In genomic region chr1:44089371-44090070, GRCh38 we compare ENCODE assay signal across 15 cellular contexts. TPM values are rescaled to one million over a fixed set of nuclear protein-coding genes. Genes with fewer than 3 reads are reported as not detected.
DNase-seq lines count a peak whose midpoint lies in the region; ATAC-seq, FAIRE-seq and TF ChIP-seq lines count a peak whose summit lies in the region.
"Had no signal": no experiment of that assay in that cellular context is flagged by ENCODE, and none has a peak within 500 bp of the region (broad histone marks: within the 10 kb centered on the region; RNA-seq: fewer than 3 reads in every experiment).

No MANE protein-coding gene starts in this region.

- POLR2A ChIA-PET in A549 (lab: Yijun Ruan, JAX), result no interaction called here
- POLR2A ChIA-PET in RWPE1 (lab: Yijun Ruan, JAX; ENCODE audit: low non-redundant PET), result no interaction called here
- POLR2A ChIA-PET in CD4-positive, alpha-beta memory T cell (lab: Charles Lee; ENCODE audit: partially characterized antibody), result no interaction called here

- no peak overlapping the region for H3K4me2 ChIP-seq in A549

- TF ChIP-seq CTCF in A549 (IDR thresholded peaks at IDR 0.05) (no peak), RWPE1 (conservative IDR thresholded peaks at IDR 0.05; ENCODE audit: low read depth) (no peak), heart right ventricle (IDR thresholded peaks at IDR 0.05) (no peak)

- intact Hi-C loops in heart right ventricle (cut with DNase I), result no loop called here
- intact Hi-C loops in CD4-positive, alpha-beta memory T cell (cut with micrococcal nuclease), result loop anchor here (5.0 kb wide), 1 partner anchor 563 kb away; no protein-coding TSS in a partner anchor

- peaks cover 20 to 22% of the 10 kb centered on the region in 2 donors for H3K27me3 Mint-ChIP-seq in CD4-positive, alpha-beta memory T cell

- in situ Hi-C loops in KBM-7 (cut with MboI; ENCODE audit: low pct_unique_long_range_greater_than_20kb, low sequenced_read_pairs), result no loop called here

- WGBS in A549 (ENCODE audit: missing lambda C conversion rate), result 84% methylated on average over 13 of the region's 13 CpGs
- WGBS in HUES64, result 65% methylated on average over 13 of the region's 13 CpGs
- 64 to 67% methylated on average over 13 of the region's 13 CpGs for WGBS in heart right ventricle, 2 donors

- no peak for FAIRE-seq in A549 (lab: Jason Lieb, UNC)

- H3K4me3 ChIP-seq in A549, result no peak overlapping the region
- H3K4me3 ChIP-seq in HUES64 (ENCODE audit: low read length), result no peak overlapping the region
- no peak overlapping the region for H3K4me3 ChIP-seq in heart right ventricle
- no peak overlapping the region for H3K4me3 ChIP-seq in CD4-positive, alpha-beta memory T cell (ENCODE audit: low read length in 2 of 2)
- H3K4me3 ChIP-seq: ascending aorta, skin epidermis had no signal

- H3K9me3 Mint-ChIP-seq in CD4-positive, alpha-beta memory T cell, result no peaks in the 10 kb centered on the region

- no peak overlapping the region for H3K27ac ChIP-seq in A549
- peak overlapping the region; percentile 43; the same call in 1 of the 2 replicates for H3K27ac ChIP-seq in HUES64 (ENCODE audit: low read depth, low read length)
- H3K27ac ChIP-seq in RWPE1, result no peak overlapping the region
- peak overlapping the region in 5 of 10 donors; percentile 10 to 52 (median 31) for H3K27ac ChIP-seq in heart right ventricle
- H3K27ac ChIP-seq in CD4-positive, alpha-beta memory T cell (ENCODE audit: low read depth, low read length), result no peak overlapping the region
- H3K27ac ChIP-seq: ascending aorta, epithelial cell of prostate, skin epidermis had no signal

- no peak for TF ChIP-seq RAD21 in A549 (conservative IDR thresholded peaks at IDR 0.05 in 1 of 2, IDR thresholded peaks at IDR 0.05 in 1 of 2)

- H3K9ac ChIP-seq in HUES64 (ENCODE audit: low read depth, low read length), result no peak overlapping the region

- DNase-seq in A549 (ENCODE audit: low read depth in 1 of 2, low spot score in 1 of 2) (no peak), RWPE1 (ENCODE audit: low spot score) (peak; percentile 28), heart right ventricle (peak in 1 of 2 donors; percentile 11), UCSD-AML1 (lab: John Stamatoyannopoulos, UW; ENCODE audit: unreplicated experiment) (no peak), KBM-7 (no peak)
- no peak for DNase-seq in CD4-positive, alpha-beta memory T cell
- DNase-seq: DND-41, NCI-H1105, OCI-M1 had no signal

- TF ChIP-seq EP300 in A549 (IDR thresholded peaks at IDR 0.05), result no peak

- H3K27ac Mint-ChIP-seq in CD4-positive, alpha-beta memory T cell, result no peak overlapping the region

- H3K4me3 Mint-ChIP-seq in CD4-positive, alpha-beta memory T cell, result no peak overlapping the region

- peaks cover 0 to 2% (median 0%) of the 10 kb centered on the region in 4 donors for H3K4me1 Mint-ChIP-seq in CD4-positive, alpha-beta memory T cell

- no peak for TF ChIP-seq POLR2A in A549 (IDR thresholded peaks at IDR 0.05; ENCODE audit: low read length)

- H3K27me3 ChIP-seq in HUES64 (ENCODE audit: insufficient read depth, low read length) (no peaks in the 10 kb centered on the region), heart right ventricle (peaks cover 0 to 4% (median 0%) of the 10 kb centered on the region in 7 donors)
- H3K27me3 ChIP-seq in CD4-positive, alpha-beta memory T cell (ENCODE audit: insufficient read depth, low read length), result no peaks in the 10 kb centered on the region
- H3K27me3 ChIP-seq: ascending aorta had no signal

- H3K4me1 ChIP-seq in A549 (peaks cover 17% of the 10 kb centered on the region), HUES64 (ENCODE audit: insufficient read depth, low read length) (peaks cover 26% of the 10 kb centered on the region), heart right ventricle (peaks cover 0 to 12% (median 0%) of the 10 kb centered on the region in 9 donors)
- H3K4me1 ChIP-seq in CD4-positive, alpha-beta memory T cell (ENCODE audit: insufficient read depth, low read length), result no peaks in the 10 kb centered on the region
- H3K4me1 ChIP-seq: ascending aorta had no signal

- H3K36me3 ChIP-seq in HUES64 (ENCODE audit: insufficient read depth, low read length), result no peaks in the 10 kb centered on the region
- no peaks in the 10 kb centered on the region for H3K36me3 ChIP-seq in heart right ventricle
- no peaks in the 10 kb centered on the region for H3K36me3 ChIP-seq in CD4-positive, alpha-beta memory T cell (ENCODE audit: insufficient read depth, low read length)
- H3K36me3 ChIP-seq: ascending aorta had no signal

- H3K9me3 ChIP-seq in A549, result peaks cover 3% of the 10 kb centered on the region; the same call in 1 of the 3 replicates
- H3K9me3 ChIP-seq in HUES64 (ENCODE audit: insufficient read depth, low read depth, low read length), result no peaks in the 10 kb centered on the region
- peaks cover 0 to 17% (median 0%) of the 10 kb centered on the region in 11 donors for H3K9me3 ChIP-seq in heart right ventricle
- H3K9me3 ChIP-seq in CD4-positive, alpha-beta memory T cell (ENCODE audit: control insufficient read depth in 1 of 2, low read length in 2 of 2), result no peaks in the 10 kb centered on the region

- CTCF ChIA-PET in A549 (lab: Yijun Ruan, JAX) (interaction anchor here (0.6 kb wide), 1 partner anchor 116 kb away, joined by 3 read pairs; no protein-coding TSS in a partner anchor), RWPE1 (lab: Yijun Ruan, JAX) (interaction anchor here (0.6 kb wide), 1 partner anchor 397 kb away, joined by 4 read pairs; no protein-coding TSS in a partner anchor)
- CTCF ChIA-PET in CD4-positive, alpha-beta memory T cell (lab: Charles Lee; ENCODE audit: partially characterized antibody), result no interaction called here

- no peak; a peak in 1 of 6 replicates for ATAC-seq in A549
- peak in 7 of 8 donors; percentile 40 to 94 (median 88) for ATAC-seq in heart right ventricle
- no peak for ATAC-seq in HG02885 (IDR thresholded peaks at IDR 0.05; ENCODE audit: poor library complexity, unreplicated experiment)

- H3K36me3 Mint-ChIP-seq in CD4-positive, alpha-beta memory T cell, result peaks cover 0 to 3% of the 10 kb centered on the region in 2 donors

TF ChIP-seq in A549, 52 proteins besides CTCF, POLR2A, EP300 and RAD21:
- TF ChIP-seq PBX3 (IDR thresholded peaks at IDR 0.05), result no peak
- peak; percentile 32 for TF ChIP-seq MAFK (IDR thresholded peaks at IDR 0.05; ENCODE audit: partially characterized antibody)
- TF ChIP-seq TFCP2L1 (CRISPR knock-in tag; IDR thresholded peaks at IDR 0.05), result no peak
- TF ChIP-seq HOXB13 (CRISPR knock-in tag; IDR thresholded peaks at IDR 0.05; ENCODE audit: low read depth), result no peak

RNA-seq across cellular contexts. Expression of gene KLF17, which starts 29.1 kb away (rescaled TPM):
- polyA plus RNA-seq in A549 (2011; rRNA removed) (0.15 and 0.16 TPM in 2 replicates), A549 (2017; fragmentation: RNase III; extraction: RNeasy Plus Mini Kit Qiagen cat#74134 plus additional on column Dnase treatment) (0.22 to 0.41 TPM (median 0.40 TPM) in 3 replicates), heart right ventricle (under 1 TPM in 1 of 2 donors, not detected in 1; 0.01 TPM)
- 0.10 and 0.11 TPM in 2 replicates for polyA plus RNA-seq in A549 (2012; cell fraction: cytosol; rRNA removed)
- 0.12 and 0.17 TPM in 2 replicates for polyA plus RNA-seq in A549 (2012; cell fraction: nucleus; rRNA removed)
- polyA minus RNA-seq in A549 (2011; rRNA and poly(A)+ RNA removed), result 0.08 and 0.15 TPM in 2 replicates
- not detected for polyA plus RNA-seq in HUES64 (2013, experiment 1 of 2)
- not detected for polyA plus RNA-seq in HUES64 (2013, experiment 2 of 2)
- under 1 TPM in 1 of 10 donors, not detected in 9; 0.12 TPM for total RNA-seq in heart right ventricle
- not detected for total RNA-seq in CD4-positive, alpha-beta memory T cell
- not detected for polyA plus RNA-seq in CD4-positive, alpha-beta memory T cell
- total RNA-seq: ascending aorta had no signal

RNA-seq across cellular contexts. Expression of gene KLF18, which starts 51.9 kb away (rescaled TPM):
- polyA plus RNA-seq in A549 (2011; rRNA removed) (not detected in 2 replicates), A549 (2017; fragmentation: RNase III; extraction: RNeasy Plus Mini Kit Qiagen cat#74134 plus additional on column Dnase treatment) (not detected in 3 replicates), heart right ventricle (not detected)
- polyA plus RNA-seq in A549 (2012; cell fraction: cytosol; rRNA removed), result 0.01 TPM in 1 of 2 replicates, not detected in the other
- polyA plus RNA-seq in A549 (2012; cell fraction: nucleus; rRNA removed), result not detected in 2 replicates
- not detected in 2 replicates for polyA minus RNA-seq in A549 (2011; rRNA and poly(A)+ RNA removed)
- not detected for polyA plus RNA-seq in HUES64 (2013, experiment 1 of 2)
- polyA plus RNA-seq in HUES64 (2013, experiment 2 of 2), result not detected
- total RNA-seq in heart right ventricle, result not detected
- not detected for total RNA-seq in CD4-positive, alpha-beta memory T cell
- not detected for polyA plus RNA-seq in CD4-positive, alpha-beta memory T cell
- total RNA-seq: ascending aorta, urinary bladder had no signal
- polyA plus RNA-seq: urinary bladder had no signal

RNA-seq across cellular contexts. Expression of gene SLC6A9, which starts 58.3 kb away (rescaled TPM):
- polyA plus RNA-seq in A549 (2011; rRNA removed), result 9.0 and 10.5 TPM in 2 replicates
- polyA plus RNA-seq in A549 (2012; cell fraction: cytosol; rRNA removed), result 6.4 and 8.3 TPM in 2 replicates
- polyA plus RNA-seq in A549 (2012; cell fraction: nucleus; rRNA removed), result 15.9 and 22.1 TPM in 2 replicates
- polyA plus RNA-seq in A549 (2017; fragmentation: RNase III; extraction: RNeasy Plus Mini Kit Qiagen cat#74134 plus additional on column Dnase treatment), result 11.1 to 17.7 TPM (median 17.3 TPM) in 3 replicates
- polyA minus RNA-seq in A549 (2011; rRNA and poly(A)+ RNA removed), result 22.0 and 24.1 TPM in 2 replicates
- polyA plus RNA-seq in HUES64 (2013, experiment 1 of 2), result 10.6 TPM
- 11.3 TPM for polyA plus RNA-seq in HUES64 (2013, experiment 2 of 2)
- total RNA-seq in heart right ventricle, result 1 to 10 TPM in 5 of 10 donors, under 1 TPM in 5; 0.32 to 1.6 (median 0.91) TPM
- 1 to 10 TPM in 1 of 2 donors, under 1 TPM in 1; 0.88 to 1.7 TPM for polyA plus RNA-seq in heart right ventricle
- total RNA-seq in CD4-positive, alpha-beta memory T cell, result under 1 TPM; 0.75 to 0.84 TPM
- not detected for polyA plus RNA-seq in CD4-positive, alpha-beta memory T cell

Comparison
In these comparisons a context has a peak if more than half of its experiments do, and no peak if none do; other contexts are left out.
1. ATAC-seq: peak in heart right ventricle (7 of 8); none in A549 (0 of 2) and HG02885 (single experiment).